ENCODE assay signal across 8 cellular contexts in the genomic region with DNA sequence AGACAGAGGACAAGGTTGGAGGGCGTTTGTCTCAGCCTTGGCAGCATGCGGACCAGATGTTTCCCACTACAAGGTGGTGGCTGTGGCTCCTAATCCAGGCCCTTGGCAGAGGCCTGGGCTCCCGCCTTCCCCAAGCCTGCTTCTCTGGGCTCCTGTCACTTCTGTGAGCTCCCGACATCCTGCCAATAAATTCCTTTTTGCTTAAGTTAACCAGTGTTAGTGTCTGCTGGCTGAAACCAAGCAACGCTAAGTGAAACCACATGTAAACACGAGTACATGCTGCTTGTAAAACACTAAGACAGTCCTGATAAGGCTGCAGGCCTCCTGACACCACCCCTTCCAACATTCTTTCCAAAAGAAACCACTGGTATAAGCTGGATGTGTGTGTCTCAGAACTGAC.
DNase-seq lines count a peak whose midpoint lies in the region; ATAC-seq and TF ChIP-seq lines count a peak whose summit lies in the region.

No MANE protein-coding gene starts in this region.

- intact Hi-C loops in Panc1 (cut with micrococcal nuclease; ENCODE audit: unreplicated experiment): no loop called here

- no peaks in the 10 kb centered on the region for H3K36me3 ChIP-seq in Panc1 (ENCODE audit: control insufficient read depth, insufficient read depth, low read length)

- H3K4me3 ChIP-seq in AG10803 (ENCODE audit: low read length) (no peak overlapping the region), Panc1 (ENCODE audit: low read depth in 2 of 2, low read length in 2 of 2) (no peak overlapping the region), fibroblast of pulmonary artery (replicated peaks; ENCODE audit: low read depth, low read length) (no peak overlapping the region)

- no peak overlapping the region for H3K27ac ChIP-seq in Panc1 (ENCODE audit: low read length)

- peak; percentile 100 for DNase-seq in AG10803 (ENCODE audit: low read depth)
- no peak for DNase-seq in Panc1 (ENCODE audit: low read depth, low spot score)
- DNase-seq in fibroblast of pulmonary artery (ENCODE audit: low read depth): peak; percentile 94
- peak; percentile 94 for DNase-seq in non-pigmented ciliary epithelial cell (ENCODE audit: low read depth)
- no peak for DNase-seq in NCI-H69 (lab: John Stamatoyannopoulos, UW)
- no peak for DNase-seq in stimulated activated CD4-positive, alpha-beta T cell treated with anti-CD3 and anti-CD28 coated beads, Interleukin-4, amount 100 ng/mL, for 24 hours
- no peak for DNase-seq in erythroblast (lab: John Stamatoyannopoulos, UW)

- no peaks in the 10 kb centered on the region for H3K9me3 ChIP-seq in Panc1 (ENCODE audit: control insufficient read depth, insufficient read depth, low read depth, low read length)

- H3K4me1 ChIP-seq in Panc1 (ENCODE audit: control insufficient read depth, insufficient read depth, low read length): no peaks in the 10 kb centered on the region; the same call in 1 of the 2 replicates

- in situ Hi-C loops in Panc1 (cut with HindIII; ENCODE audit: low pct_unique_long_range_greater_than_20kb, low sequenced_read_pairs): no loop called here

- TF ChIP-seq CTCF in AG10803 (conservative IDR thresholded peaks at IDR 0.05; ENCODE audit: low read length) (no peak), Panc1 (IDR thresholded peaks at IDR 0.05) (no peak), fibroblast of pulmonary artery (IDR thresholded peaks at IDR 0.05; ENCODE audit: low read length, missing control alignments) (no peak)

- POLR2A ChIA-PET in Panc1 (lab: Charles Lee): interaction anchor here (0.5 kb wide), 1 partner anchor 168 kb away, joined by 21 read pairs; no protein-coding TSS in a partner anchor

- ATAC-seq in Panc1 (peak; percentile 75), HG03196 (IDR thresholded peaks at IDR 0.05; ENCODE audit: unreplicated experiment) (no peak)

- CTCF ChIA-PET in Panc1 (lab: Charles Lee): no interaction called here

- TF ChIP-seq POLR2A in erythroblast (IDR thresholded peaks at IDR 0.05; ENCODE audit: low read length): no peak

- no TSS peak for BruUV-seq in Panc1 (replicated peaks; lab: Mats Ljungman, UMichigan)

- H3K27me3 ChIP-seq in Panc1 (ENCODE audit: control insufficient read depth, insufficient read depth, low read length): no peaks in the 10 kb centered on the region; the same call in 1 of the 2 replicates

Comparison
In these comparisons a context has a peak if more than half of its experiments do, and no peak if none do; other contexts are left out.
1. DNase-seq: peak in AG10803 (single experiment), fibroblast of pulmonary artery (single experiment) and non-pigmented ciliary epithelial cell (single experiment); none in Panc1 (single experiment), NCI-H69 (single experiment), stimulated activated CD4-positive, alpha-beta T cell treated with anti-CD3 and anti-CD28 coated beads, Interleukin-4, amount 100 ng/mL, for 24 hours (single experiment) and erythroblast (0 of 2).